9 cellular contexts compared by ENCODE assay signal in the genomic region with DNA sequence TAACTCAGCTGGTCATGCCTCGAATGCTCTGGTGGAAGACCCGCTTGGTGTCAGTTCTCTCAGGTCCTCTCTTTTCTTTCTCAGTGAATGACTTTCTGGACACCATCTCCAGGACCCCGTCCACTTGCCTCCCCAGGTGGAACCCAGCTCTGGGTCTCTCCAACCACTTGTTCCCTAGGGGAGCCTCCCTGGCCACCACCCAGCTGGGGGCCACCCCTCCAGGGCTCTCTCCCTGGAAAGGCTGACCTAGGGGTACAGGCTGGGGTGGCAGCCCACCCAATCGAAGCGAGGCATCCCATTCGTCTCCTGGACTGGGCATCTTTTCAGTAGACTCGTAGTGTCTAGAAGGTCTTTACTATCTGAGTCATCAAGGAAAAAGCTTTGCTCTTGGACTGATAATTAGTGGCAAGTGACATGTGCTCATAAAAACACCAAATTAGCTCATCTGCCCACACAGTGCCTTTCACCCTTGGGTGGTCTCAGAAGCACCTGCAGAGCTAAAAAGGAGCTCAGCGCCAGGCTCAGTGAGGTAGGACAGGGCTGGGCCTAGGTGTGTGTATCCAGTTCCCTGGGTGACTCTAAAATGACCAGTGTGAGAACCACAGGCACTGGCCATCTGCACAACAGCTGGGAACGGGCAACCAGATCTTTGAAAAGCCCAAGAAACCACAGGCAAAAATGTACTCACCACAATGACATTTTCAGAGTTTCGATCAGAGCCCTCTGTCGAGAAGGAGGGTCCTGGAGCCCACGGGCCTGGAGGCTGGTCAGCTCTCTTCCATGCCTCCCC. TPM values are rescaled to one million over a fixed set of nuclear protein-coding genes. Genes with fewer than 3 reads are reported as not detected.
A peak's percentile ranks its signal among the peaks of the same experiment; 100 is the strongest.
DNase-seq lines count a peak whose midpoint lies in the region; ATAC-seq lines count a peak whose summit lies in the region.
"Had no signal": no experiment of that assay in that cellular context is flagged by ENCODE, and none has a peak within 500 bp of the region (broad histone marks: within the 10 kb centered on the region; RNA-seq: fewer than 3 reads in every experiment).

No MANE protein-coding gene starts in this region.

- peaks cover 13% of the 10 kb centered on the region for H3K36me3 Mint-ChIP-seq in stimulated activated effector memory CD8-positive, alpha-beta T cell treated with anti-CD3 and anti-CD28 coated beads, Interleukin-12 subunit alpha, Interleukin-12 subunit beta, amount 100 ng/mL, for 72 hours

- H3K4me1 Mint-ChIP-seq in stimulated activated effector memory CD8-positive, alpha-beta T cell treated with anti-CD3 and anti-CD28 coated beads, Interleukin-12 subunit alpha, Interleukin-12 subunit beta, amount 100 ng/mL, for 72 hours: peaks cover 38% of the 10 kb centered on the region

- DNase-seq in RPMI7951 (ENCODE audit: low read depth): peak; percentile 82
- no peak for DNase-seq in stimulated activated effector memory CD8-positive, alpha-beta T cell treated with anti-CD3 and anti-CD28 coated beads, Interleukin-12 subunit alpha, Interleukin-12 subunit beta, amount 100 ng/mL, for 72 hours (ENCODE audit: low spot score in 2 of 2)
- no peak for DNase-seq in NCI-H2029 (lab: John Stamatoyannopoulos, UW)
- DNase-seq in sciatic nerve (ENCODE audit: low spot score): no peak
- no peak for DNase-seq in stimulated activated CD8-positive, alpha-beta memory T cell treated with anti-CD3 and anti-CD28 coated beads, Interleukin-4, amount 100 ng/mL, for 48 hours
- DNase-seq: activated CD8-positive, alpha-beta memory T cell treated with anti-CD3 and anti-CD28 coated beads for 24 hours; NCI-H82 had no signal

- peak overlapping the region; percentile 37 for H3K27ac Mint-ChIP-seq in stimulated activated effector memory CD8-positive, alpha-beta T cell treated with anti-CD3 and anti-CD28 coated beads, Interleukin-12 subunit alpha, Interleukin-12 subunit beta, amount 100 ng/mL, for 72 hours

- intact Hi-C loops in sciatic nerve (cut with DNase I): no loop called here

- H3K4me3 Mint-ChIP-seq in stimulated activated effector memory CD8-positive, alpha-beta T cell treated with anti-CD3 and anti-CD28 coated beads, Interleukin-12 subunit alpha, Interleukin-12 subunit beta, amount 100 ng/mL, for 72 hours: peak overlapping the region; percentile 85

- ATAC-seq in GM18517 (IDR thresholded peaks at IDR 0.05; ENCODE audit: unreplicated experiment): peak; percentile 46
- ATAC-seq in HG02759 (IDR thresholded peaks at IDR 0.05; ENCODE audit: unreplicated experiment): peak; percentile 46
- ATAC-seq in stimulated activated effector memory CD8-positive, alpha-beta T cell treated with anti-CD3 and anti-CD28 coated beads, Interleukin-12 subunit alpha, Interleukin-12 subunit beta, amount 100 ng/mL, for 72 hours: no peak
- no peak for ATAC-seq in sciatic nerve

- H3K9me3 Mint-ChIP-seq in stimulated activated effector memory CD8-positive, alpha-beta T cell treated with anti-CD3 and anti-CD28 coated beads, Interleukin-12 subunit alpha, Interleukin-12 subunit beta, amount 100 ng/mL, for 72 hours: no peaks in the 10 kb centered on the region

RNA-seq across cellular contexts. Expression of a gene that starts 2.4 kb away (rescaled TPM):
- total RNA-seq in RPMI7951 (2014; rRNA removed; shearing (Covaris generic)): 41.3 and 41.8 TPM in 2 replicates
- total RNA-seq in sciatic nerve: 111 TPM

RNA-seq across cellular contexts. Expression of a gene that starts 57.2 kb away (rescaled TPM):
- total RNA-seq in RPMI7951 (2014; rRNA removed; shearing (Covaris generic)): 12.1 and 13.1 TPM in 2 replicates
- total RNA-seq in sciatic nerve: 18.1 TPM

RNA-seq across cellular contexts. Expression of a gene that starts 57.3 kb away (rescaled TPM):
- 0.49 and 0.96 TPM in 2 replicates for total RNA-seq in RPMI7951 (2014; rRNA removed; shearing (Covaris generic))
- total RNA-seq in sciatic nerve: 1.8 TPM

RNA-seq across cellular contexts. Expression of a gene that starts 59.5 kb away (rescaled TPM):
- total RNA-seq in RPMI7951 (2014; rRNA removed; shearing (Covaris generic)): 17.6 and 25.7 TPM in 2 replicates
- total RNA-seq in sciatic nerve: 52.1 TPM

Comparison
In these comparisons a context has a peak if more than half of its experiments do, and no peak if none do; other contexts are left out.
1. ATAC-seq: peak in GM18517 (single experiment) and HG02759 (single experiment); none in stimulated activated effector memory CD8-positive, alpha-beta T cell treated with anti-CD3 and anti-CD28 coated beads, Interleukin-12 subunit alpha, Interleukin-12 subunit beta, amount 100 ng/mL, for 72 hours (single experiment) and sciatic nerve (single experiment).